Comparison of ENCODE assay signal across 8 cellular contexts in genomic region chr7:102478314-102479206, GRCh38. TPM values are rescaled to one million over a fixed set of nuclear protein-coding genes. Genes with fewer than 3 reads are reported as not detected.
DNase-seq lines count a peak whose midpoint lies in the region; ATAC-seq and TF ChIP-seq lines count a peak whose summit lies in the region.
"Not testable (repeated sequence)": the region's sequence is repeated elsewhere in the genome, so short reads cannot be mapped to it uniquely, and the experiment has no call there.

Gene POLR2J (minus strand): TSS chr7:102478922. CDS start chr7:102478860, 62 bp downstream.

- H3K4me1 ChIP-seq in CD4-positive, alpha-beta memory T cell (ENCODE audit: insufficient read depth, low read length), result not testable (repeated sequence)

- peak within 1 kb of the TSS; percentile 46 for H3K27ac ChIP-seq in CD4-positive, alpha-beta memory T cell (ENCODE audit: low read depth, low read length)
- not testable (repeated sequence) for H3K27ac ChIP-seq in SU-DHL-6 (ENCODE audit: low read depth, low read length)

- not testable (repeated sequence) for H4K20me1 ChIP-seq in SU-DHL-6 (ENCODE audit: low read depth, low read length)

- not testable (repeated sequence) for H3K9me3 Mint-ChIP-seq in CD4-positive, alpha-beta memory T cell; nephron progenitor cell

- CTCF ChIA-PET in CD4-positive, alpha-beta memory T cell (lab: Charles Lee; ENCODE audit: partially characterized antibody), result not testable (repeated sequence)

- ATAC-seq in GM21367 (IDR thresholded peaks at IDR 0.05; ENCODE audit: unreplicated experiment) (peak; percentile 80), HG03342 (IDR thresholded peaks at IDR 0.05; ENCODE audit: unreplicated experiment) (peak; percentile 77)

- POLR2A ChIA-PET in CD4-positive, alpha-beta memory T cell (lab: Charles Lee; ENCODE audit: partially characterized antibody), result not testable (repeated sequence)

- peak within 1 kb of the TSS; percentile 48; the same call in 1 of the 2 replicates for H3K9ac ChIP-seq in SU-DHL-6 (ENCODE audit: low read length)

- not testable (repeated sequence) for H3K9me3 ChIP-seq in CD4-positive, alpha-beta memory T cell (ENCODE audit: control insufficient read depth in 1 of 2, low read length in 2 of 2); SU-DHL-6 (ENCODE audit: insufficient read depth, low read length)

- peak; percentile 86 to 95 (median 90) for DNase-seq in CD4-positive, alpha-beta memory T cell
- peak; percentile 90 for DNase-seq in activated naive CD4-positive, alpha-beta T cell treated with Interleukin-2 at 50 U/mL for 16 hours
- peak; percentile 88 for DNase-seq in fibroblast of villous mesenchyme (ENCODE audit: low read depth)
- DNase-seq in nephron progenitor cell, result peak; percentile 72
- peak; percentile 79 to 99 for DNase-seq in stimulated activated CD8-positive, alpha-beta memory T cell treated with anti-CD3 and anti-CD28 coated beads, Interleukin-15, amount 100 ng/mL, for 4 hours (ENCODE audit: low read depth in 2 of 2)

- H3K4me3 ChIP-seq in CD4-positive, alpha-beta memory T cell (ENCODE audit: low read length in 2 of 2), result not testable (repeated sequence)
- H3K4me3 ChIP-seq in SU-DHL-6 (ENCODE audit: insufficient read depth, low read length, poor library complexity, severe bottlenecking) (peak within 1 kb of the TSS; percentile 38), fibroblast of villous mesenchyme (ENCODE audit: low read depth, low read length) (peak within 1 kb of the TSS; percentile 60)

- H3K79me2 ChIP-seq in SU-DHL-6 (ENCODE audit: insufficient read depth, low read length), result not testable (repeated sequence)

- H3K9me2 ChIP-seq in SU-DHL-6 (replicated peaks; ENCODE audit: insufficient read depth, low read length), result not testable (repeated sequence)

- not testable (repeated sequence) for H3K4me2 ChIP-seq in SU-DHL-6 (ENCODE audit: low read depth, low read length, poor library complexity, severe bottlenecking)

- H3F3A ChIP-seq in SU-DHL-6 (ENCODE audit: insufficient read depth), result not testable (repeated sequence)

- not testable (repeated sequence) for H3K36me3 ChIP-seq in CD4-positive, alpha-beta memory T cell (ENCODE audit: insufficient read depth, low read length); SU-DHL-6 (ENCODE audit: low read length)

- not testable (repeated sequence) for TF ChIP-seq CTCF in SU-DHL-6 (IDR thresholded peaks at IDR 0.05; ENCODE audit: insufficient read depth, low read length, poor library complexity, severe bottlenecking); nephron progenitor cell (IDR thresholded peaks at IDR 0.05)
- TF ChIP-seq CTCF in fibroblast of villous mesenchyme (IDR thresholded peaks at IDR 0.05; ENCODE audit: insufficient read depth, low read depth, low read length), result peak; percentile 43

- peak within 1 kb of the TSS; percentile 81 to 96 (median 90) for H3K27ac Mint-ChIP-seq in CD4-positive, alpha-beta memory T cell
- H3K27ac Mint-ChIP-seq in nephron progenitor cell, result not testable (repeated sequence)

- H3K4me1 Mint-ChIP-seq in CD4-positive, alpha-beta memory T cell, result peaks cover 2 to 10% (median 4%) of the 10 kb centered on the region in 4 donors
- not testable (repeated sequence) for H3K4me1 Mint-ChIP-seq in nephron progenitor cell

- not testable (repeated sequence) for H2AFZ ChIP-seq in SU-DHL-6 (ENCODE audit: low read depth, low read length, severe bottlenecking)

- not testable (repeated sequence) for H3K27me3 ChIP-seq in CD4-positive, alpha-beta memory T cell (ENCODE audit: insufficient read depth, low read length); SU-DHL-6 (ENCODE audit: low read length)

- not testable (repeated sequence) for H3K27me3 Mint-ChIP-seq in CD4-positive, alpha-beta memory T cell; nephron progenitor cell (ENCODE audit: low read depth, poor library complexity)

- H3K4me3 Mint-ChIP-seq in CD4-positive, alpha-beta memory T cell, result peak within 1 kb of the TSS; percentile 88 to 95 (median 91)
- H3K4me3 Mint-ChIP-seq in nephron progenitor cell, result peak within 1 kb of the TSS; percentile 82

- not testable (repeated sequence) for H3K36me3 Mint-ChIP-seq in CD4-positive, alpha-beta memory T cell; nephron progenitor cell (ENCODE audit: low read depth)

- intact Hi-C loops in CD4-positive, alpha-beta memory T cell (cut with micrococcal nuclease), result not testable (repeated sequence)

RNA-seq across cellular contexts. Expression of gene POLR2J, which starts in this region (rescaled TPM):
- 10 to 100 TPM; 35.8 to 38.2 TPM for total RNA-seq in CD4-positive, alpha-beta memory T cell
- polyA plus RNA-seq in CD4-positive, alpha-beta memory T cell, result 100 to 1,000 TPM; 122 to 126 TPM
- total RNA-seq in fibroblast of villous mesenchyme, result 28.0 and 34.5 TPM in 2 replicates
